11 cellular contexts compared by ENCODE assay signal in the genomic region with DNA sequence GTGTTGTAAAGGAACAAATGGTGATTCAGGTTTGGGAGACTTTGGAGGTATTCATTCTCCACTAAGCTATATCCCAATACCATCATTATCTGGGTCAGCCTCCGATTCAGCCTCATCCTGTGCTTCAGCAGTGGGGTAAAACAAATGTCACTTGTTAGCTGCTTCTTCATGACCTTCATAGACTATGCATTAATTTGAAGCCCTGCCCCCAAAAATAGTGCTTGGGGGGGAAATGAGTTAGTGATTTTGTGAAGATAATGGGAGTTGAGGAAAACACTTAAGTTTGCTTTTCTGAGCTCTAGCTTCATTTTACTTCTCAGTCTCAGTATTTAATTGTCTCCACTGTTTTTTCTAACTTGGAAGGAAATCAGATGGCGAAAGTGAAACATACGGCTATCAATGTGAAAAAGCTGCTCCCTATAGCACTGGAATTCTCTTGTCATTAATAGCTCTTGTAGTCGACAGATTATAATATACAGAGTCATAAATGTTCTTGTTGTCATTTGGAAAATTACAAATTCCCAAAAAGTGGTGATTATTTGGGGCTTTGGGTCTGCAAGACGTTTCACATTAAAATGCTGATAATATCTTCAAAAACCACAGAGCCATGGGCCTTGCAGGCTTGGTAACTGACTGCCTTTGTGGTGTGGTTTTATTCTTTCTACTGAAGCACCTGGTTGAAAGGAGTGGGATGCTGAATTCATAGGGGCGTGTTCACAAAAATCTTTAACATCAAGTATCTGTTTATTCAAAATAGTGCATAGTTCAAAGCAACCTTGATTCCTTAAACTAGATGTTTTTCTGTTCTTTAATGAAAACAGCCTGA. TPM values are rescaled to one million over a fixed set of nuclear protein-coding genes. Genes with fewer than 3 reads are reported as not detected.
A peak's percentile ranks its signal among the peaks of the same experiment; 100 is the strongest.
DNase-seq lines count a peak whose midpoint lies in the region; ATAC-seq and TF ChIP-seq lines count a peak whose summit lies in the region.
"Had no signal": no experiment of that assay in that cellular context is flagged by ENCODE, and none has a peak within 500 bp of the region (broad histone marks: within the 10 kb centered on the region; RNA-seq: fewer than 3 reads in every experiment).

No MANE protein-coding gene starts in this region.

- CTCF ChIA-PET in activated CD4-positive, alpha-beta T cell treated with anti-CD3 and anti-CD28 coated beads for 36 hours (lab: Charles Lee) = interaction anchor here (0.6 to 4.1 kb wide), 15 partner anchors 9 to 990 kb away, joined by 3 to 38 read pairs (median 4); a partner anchor contains a TSS

- peak overlapping the region in 1 of 4 donors; percentile 11 for H3K4me3 ChIP-seq in esophagus squamous epithelium
- H3K4me3 ChIP-seq in stomach = no peak overlapping the region
- H3K4me3 ChIP-seq: A549 had no signal

- DNase-seq in activated CD4-positive, alpha-beta T cell treated with anti-CD3 and anti-CD28 coated beads for 36 hours = no peak
- no peak for DNase-seq in activated CD4-positive, alpha-beta T cell treated with anti-CD3 and anti-CD28 coated beads, Interleukin-2, amount 50 U/mL, for 4 hours
- DNase-seq in T-helper 1 cell = peak in 3 of 5 donors; percentile 18 to 35 (median 32)
- DNase-seq in esophagus squamous epithelium (lab: John Stamatoyannopoulos, UW) = no peak
- DNase-seq in stomach = no peak
- no peak for DNase-seq in GM13976 (ENCODE audit: low spot score)
- DNase-seq: KBM-7, NCI-H748 treated with DMSO at 0.1 percent for 48 hours had no signal

- H3K9me3 ChIP-seq in esophagus squamous epithelium (no peaks in the 10 kb centered on the region), stomach (no peaks in the 10 kb centered on the region)
- H3K9me3 ChIP-seq: A549 had no signal

- TF ChIP-seq POLR2A in esophagus squamous epithelium (IDR thresholded peaks at IDR 0.05) (no peak), stomach (IDR thresholded peaks at IDR 0.05) (no peak)

- H3K4me1 ChIP-seq in esophagus squamous epithelium (peaks cover 31 to 99% (median 36%) of the 10 kb centered on the region in 3 donors), stomach (peaks cover 32 to 99% (median 76%) of the 10 kb centered on the region in 4 donors)

- no peaks in the 10 kb centered on the region for H3K27me3 ChIP-seq in esophagus squamous epithelium
- no peaks in the 10 kb centered on the region for H3K27me3 ChIP-seq in stomach

- H3K36me3 ChIP-seq in esophagus squamous epithelium (no peaks in the 10 kb centered on the region), stomach (no peaks in the 10 kb centered on the region)

- peak overlapping the region; percentile 34 for H3K4me3 Mint-ChIP-seq in activated CD4-positive, alpha-beta T cell treated with anti-CD3 and anti-CD28 coated beads for 36 hours

- H3K27ac Mint-ChIP-seq in activated CD4-positive, alpha-beta T cell treated with anti-CD3 and anti-CD28 coated beads for 36 hours = peak overlapping the region; percentile 61

- TF ChIP-seq EP300 in stomach (IDR thresholded peaks at IDR 0.05) = no peak

- TF ChIP-seq CTCF in esophagus squamous epithelium (IDR thresholded peaks at IDR 0.05) = no peak
- TF ChIP-seq CTCF in stomach (IDR thresholded peaks at IDR 0.05) = no peak
- no peak for TF ChIP-seq CTCF in GM13976 (IDR thresholded peaks at IDR 0.05; ENCODE audit: borderline replicate concordance, control extremely low read depth, extremely low read depth, insufficient read depth, missing control alignments)

- no peaks in the 10 kb centered on the region for H3K27me3 Mint-ChIP-seq in activated CD4-positive, alpha-beta T cell treated with anti-CD3 and anti-CD28 coated beads for 36 hours

- ATAC-seq in activated CD4-positive, alpha-beta T cell treated with anti-CD3 and anti-CD28 coated beads for 36 hours = no peak
- ATAC-seq in GM18870 (IDR thresholded peaks at IDR 0.05; ENCODE audit: unreplicated experiment) (no peak), GM21576 (IDR thresholded peaks at IDR 0.05; ENCODE audit: unreplicated experiment) (no peak)
- ATAC-seq: A549 had no signal

- H3K36me3 Mint-ChIP-seq in activated CD4-positive, alpha-beta T cell treated with anti-CD3 and anti-CD28 coated beads for 36 hours (ENCODE audit: low read depth) = peaks cover 4% of the 10 kb centered on the region

- intact Hi-C loops in activated CD4-positive, alpha-beta T cell treated with anti-CD3 and anti-CD28 coated beads for 36 hours (cut with DNase I, micrococcal nuclease) = loop anchor here (2.0 to 10.0 kb wide), 3 partner anchors 15 to 1241 kb away; no protein-coding TSS in a partner anchor
- intact Hi-C loops in esophagus squamous epithelium (cut with DNase I) = no loop called here
- intact Hi-C loops in stomach (cut with DNase I; ENCODE audit: low total_unique reads) = loop anchor here (10.0 kb wide), 1 partner anchor 1021 kb away; no protein-coding TSS in a partner anchor

- 47 to 62% methylated on average over 6 of the region's 6 CpGs for WGBS in esophagus squamous epithelium, 2 donors
- WGBS in stomach, 5 donors = 52 to 68% (median 62%) methylated on average over 6 of the region's 6 CpGs

- H3K27ac ChIP-seq in esophagus squamous epithelium = peak overlapping the region in 3 of 4 donors; percentile 51 to 86 (median 81)
- peak overlapping the region in 3 of 5 donors; percentile 31 to 75 (median 33) for H3K27ac ChIP-seq in stomach
- H3K27ac ChIP-seq: A549 had no signal

- peaks cover 94% of the 10 kb centered on the region for H3K4me1 Mint-ChIP-seq in activated CD4-positive, alpha-beta T cell treated with anti-CD3 and anti-CD28 coated beads for 36 hours

- in situ Hi-C loops in GM13976 (cut with MboI; ENCODE audit: low sequenced_read_pairs, unreplicated experiment) = loop anchor here (10.0 kb wide), 1 partner anchor 1011 kb away; no protein-coding TSS in a partner anchor

- H3K9me3 Mint-ChIP-seq in activated CD4-positive, alpha-beta T cell treated with anti-CD3 and anti-CD28 coated beads for 36 hours (ENCODE audit: low read depth) = no peaks in the 10 kb centered on the region

- POLR2A ChIA-PET in activated CD4-positive, alpha-beta T cell treated with anti-CD3 and anti-CD28 coated beads for 36 hours (lab: Charles Lee) = no interaction called here

RNA-seq across cellular contexts. Expression of a gene that starts 40.0 kb away (rescaled TPM):
- 10 to 100 TPM; 40.0 to 49.0 TPM for total RNA-seq in activated CD4-positive, alpha-beta T cell treated with anti-CD3 and anti-CD28 coated beads for 36 hours
- total RNA-seq in esophagus squamous epithelium (100 to 1,000 TPM in 1 of 4 donors, 10 to 100 TPM in 3; 15.9 to 114 (median 40.8) TPM), stomach (100 to 1,000 TPM in 3 of 5 donors, 10 to 100 TPM in 2; 45.2 to 280 (median 115) TPM)
- polyA plus RNA-seq in stomach = 10 to 100 TPM in 2 of 3 donors, 1 to 10 TPM in 1; 9.2 to 10.5 (median 10.1) TPM

Comparison
In these comparisons a context has a peak if more than half of its experiments do, and no peak if none do; other contexts are left out.
1. DNase-seq: peak in T-helper 1 cell (3 of 5); none in activated CD4-positive, alpha-beta T cell treated with anti-CD3 and anti-CD28 coated beads for 36 hours (single experiment), activated CD4-positive, alpha-beta T cell treated with anti-CD3 and anti-CD28 coated beads, Interleukin-2, amount 50 U/mL, for 4 hours (0 of 2), esophagus squamous epithelium (single experiment), stomach (single experiment) and GM13976 (single experiment).